In the genomic region with DNA sequence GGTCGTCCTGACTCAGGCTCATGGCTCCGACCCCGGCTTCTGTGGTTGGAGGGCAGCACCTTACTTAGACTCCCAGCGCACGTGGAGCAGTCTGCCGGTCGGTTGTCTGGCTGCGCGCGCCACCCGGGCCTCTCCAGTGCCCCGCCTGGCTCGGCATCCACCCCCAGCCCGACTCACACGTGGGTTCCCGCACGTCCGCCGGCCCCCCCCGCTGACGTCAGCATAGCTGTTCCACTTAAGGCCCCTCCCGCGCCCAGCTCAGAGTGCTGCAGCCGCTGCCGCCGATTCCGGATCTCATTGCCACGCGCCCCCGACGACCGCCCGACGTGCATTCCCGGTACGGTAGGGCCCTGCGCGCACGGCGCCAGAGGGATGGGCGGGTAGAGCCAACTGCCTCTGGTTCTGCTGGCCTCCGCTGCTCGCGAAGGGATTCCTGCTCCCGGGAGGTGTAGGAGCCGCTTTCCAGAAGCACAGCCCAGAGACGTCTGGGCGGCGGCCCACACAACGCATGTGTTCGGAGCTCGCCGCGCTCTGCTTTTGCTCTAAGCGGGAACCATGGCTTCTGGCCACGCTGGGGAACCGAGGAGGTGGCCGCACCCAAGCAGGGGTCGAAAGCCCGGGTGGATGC, we compare ENCODE assay signal across 1 cellular context.
A peak's percentile ranks its signal among the peaks of the same experiment; 100 is the strongest.
TF ChIP-seq lines count a peak whose summit lies in the region.

TSS of gene LDHA (plus strand) at position 264 of the 628 bp plus-strand sequence. CDS start 2,280 bp downstream, outside the sequence.

TF ChIP-seq in HepG2, 621 proteins besides CTCF, POLR2A, EP300 and RAD21 (continued from another document and continues in another):
- peak; percentile 98; the same call in 1 of the 2 replicates for TF ChIP-seq ZNF232 (CRISPR knock-in tag; IDR thresholded peaks at IDR 0.05; ENCODE audit: borderline replicate concordance)
- TF ChIP-seq ZNF546 (CRISPR knock-in tag; conservative IDR thresholded peaks at IDR 0.05): peak; percentile 99
- TF ChIP-seq HNRNPL (IDR thresholded peaks at IDR 0.05; ENCODE audit: low read depth, low read length): 0 out of 2 replicates have a peak, but pooled peaks have one; percentile 35
- TF ChIP-seq ZNF225 (CRISPR knock-in tag; IDR thresholded peaks at IDR 0.05): no peak; the same call in 1 of the 2 replicates
- TF ChIP-seq ZNF639 (CRISPR knock-in tag; conservative IDR thresholded peaks at IDR 0.05): peak; percentile 76; the same call in 1 of the 2 replicates
- peak; percentile 92 for TF ChIP-seq ZNF343 (CRISPR knock-in tag; IDR thresholded peaks at IDR 0.05)
- TF ChIP-seq MTF2 (CRISPR knock-in tag; IDR thresholded peaks at IDR 0.05; ENCODE audit: borderline replicate concordance): no peak; the same call in 1 of the 2 replicates
- no peak for TF ChIP-seq NCOA5 (CRISPR knock-in tag; IDR thresholded peaks at IDR 0.05)
- TF ChIP-seq, protein P1, sequence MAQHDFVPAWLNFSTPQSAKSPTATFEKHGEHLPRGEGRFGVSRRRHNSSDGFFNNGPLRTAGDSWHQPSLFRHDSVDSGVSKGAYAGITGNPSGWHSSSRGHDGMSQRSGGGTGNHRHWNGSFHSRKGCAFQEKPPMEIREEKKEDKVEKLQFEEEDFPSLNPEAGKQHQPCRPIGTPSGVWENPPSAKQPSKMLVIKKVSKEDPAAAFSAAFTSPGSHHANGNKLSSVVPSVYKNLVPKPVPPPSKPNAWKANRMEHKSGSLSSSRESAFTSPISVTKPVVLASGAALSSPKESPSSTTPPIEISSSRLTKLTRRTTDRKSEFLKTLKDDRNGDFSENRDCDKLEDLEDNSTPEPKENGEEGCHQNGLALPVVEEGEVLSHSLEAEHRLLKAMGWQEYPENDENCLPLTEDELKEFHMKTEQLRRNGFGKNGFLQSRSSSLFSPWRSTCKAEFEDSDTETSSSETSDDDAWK (CRISPR knock-in tag; IDR thresholded peaks at IDR 0.05): no peak
- no peak for TF ChIP-seq GPN1 (CRISPR knock-in tag; IDR thresholded peaks at IDR 0.05; ENCODE audit: borderline replicate concordance)
- TF ChIP-seq, protein P2, sequence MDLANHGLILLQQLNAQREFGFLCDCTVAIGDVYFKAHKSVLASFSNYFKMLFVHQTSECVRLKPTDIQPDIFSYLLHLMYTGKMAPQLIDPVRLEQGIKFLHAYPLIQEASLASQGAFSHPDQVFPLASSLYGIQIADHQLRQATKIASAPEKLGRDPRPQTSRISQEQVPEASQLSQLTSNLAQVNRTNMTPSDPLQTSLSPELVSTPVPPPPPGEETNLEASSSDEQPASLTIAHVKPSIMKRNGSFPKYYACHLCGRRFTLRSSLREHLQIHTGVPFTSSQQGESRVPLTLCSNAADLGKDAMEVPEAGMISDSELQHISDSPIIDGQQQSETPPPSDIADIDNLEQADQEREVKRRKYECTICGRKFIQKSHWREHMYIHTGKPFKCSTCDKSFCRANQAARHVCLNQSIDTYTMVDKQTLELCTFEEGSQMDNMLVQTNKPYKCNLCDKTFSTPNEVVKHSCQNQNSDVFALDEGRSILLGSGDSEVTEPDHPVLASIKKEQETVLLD (CRISPR knock-in tag; IDR thresholded peaks at IDR 0.05; ENCODE audit: low read depth): peak; percentile 82
- TF ChIP-seq E2F2 (CRISPR knock-in tag; IDR thresholded peaks at IDR 0.05; ENCODE audit: borderline replicate concordance): peak; percentile 87; the same call in 1 of the 2 replicates
- no peak for TF ChIP-seq ZNF720 (CRISPR knock-in tag; IDR thresholded peaks at IDR 0.05)
- TF ChIP-seq, protein P3, sequence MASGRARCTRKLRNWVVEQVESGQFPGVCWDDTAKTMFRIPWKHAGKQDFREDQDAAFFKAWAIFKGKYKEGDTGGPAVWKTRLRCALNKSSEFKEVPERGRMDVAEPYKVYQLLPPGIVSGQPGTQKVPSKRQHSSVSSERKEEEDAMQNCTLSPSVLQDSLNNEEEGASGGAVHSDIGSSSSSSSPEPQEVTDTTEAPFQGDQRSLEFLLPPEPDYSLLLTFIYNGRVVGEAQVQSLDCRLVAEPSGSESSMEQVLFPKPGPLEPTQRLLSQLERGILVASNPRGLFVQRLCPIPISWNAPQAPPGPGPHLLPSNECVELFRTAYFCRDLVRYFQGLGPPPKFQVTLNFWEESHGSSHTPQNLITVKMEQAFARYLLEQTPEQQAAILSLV (CRISPR knock-in tag; IDR thresholded peaks at IDR 0.05; ENCODE audit: borderline replicate concordance): peak; percentile 84; the same call in 1 of the 2 replicates
- no peak for TF ChIP-seq HCFC1 (IDR thresholded peaks at IDR 0.05; ENCODE audit: low read depth, low read length)
- TF ChIP-seq PPARG (CRISPR knock-in tag; conservative IDR thresholded peaks at IDR 0.05): peak; percentile 66; the same call in 1 of the 2 replicates
- TF ChIP-seq SMAD3 (CRISPR knock-in tag; IDR thresholded peaks at IDR 0.05): peak; percentile 95
- peak; percentile 97 for TF ChIP-seq SALL1 (CRISPR knock-in tag; IDR thresholded peaks at IDR 0.05)
- TF ChIP-seq ATAD3A (CRISPR knock-in tag; IDR thresholded peaks at IDR 0.05): no peak
- peak; percentile 86 for TF ChIP-seq BHLHE40 (IDR thresholded peaks at IDR 0.05; ENCODE audit: low read length)
- TF ChIP-seq HIC2 (CRISPR knock-in tag; IDR thresholded peaks at IDR 0.05; ENCODE audit: low read depth): peak; percentile 74
- peak; percentile 92 for TF ChIP-seq PITX1 (CRISPR knock-in tag; IDR thresholded peaks at IDR 0.05)
- TF ChIP-seq RCOR2 (CRISPR knock-in tag; IDR thresholded peaks at IDR 0.05): no peak
- peak; percentile 95 for TF ChIP-seq TOPORS (CRISPR knock-in tag; IDR thresholded peaks at IDR 0.05)
- no peak; the same call in 1 of the 2 replicates for TF ChIP-seq NCOR1 (IDR thresholded peaks at IDR 0.05; ENCODE audit: borderline replicate concordance, low read length)
- peak; percentile 93; the same call in 1 of the 2 replicates for TF ChIP-seq MTA1 (CRISPR knock-in tag; IDR thresholded peaks at IDR 0.05; ENCODE audit: borderline replicate concordance)
- TF ChIP-seq, protein P4, sequence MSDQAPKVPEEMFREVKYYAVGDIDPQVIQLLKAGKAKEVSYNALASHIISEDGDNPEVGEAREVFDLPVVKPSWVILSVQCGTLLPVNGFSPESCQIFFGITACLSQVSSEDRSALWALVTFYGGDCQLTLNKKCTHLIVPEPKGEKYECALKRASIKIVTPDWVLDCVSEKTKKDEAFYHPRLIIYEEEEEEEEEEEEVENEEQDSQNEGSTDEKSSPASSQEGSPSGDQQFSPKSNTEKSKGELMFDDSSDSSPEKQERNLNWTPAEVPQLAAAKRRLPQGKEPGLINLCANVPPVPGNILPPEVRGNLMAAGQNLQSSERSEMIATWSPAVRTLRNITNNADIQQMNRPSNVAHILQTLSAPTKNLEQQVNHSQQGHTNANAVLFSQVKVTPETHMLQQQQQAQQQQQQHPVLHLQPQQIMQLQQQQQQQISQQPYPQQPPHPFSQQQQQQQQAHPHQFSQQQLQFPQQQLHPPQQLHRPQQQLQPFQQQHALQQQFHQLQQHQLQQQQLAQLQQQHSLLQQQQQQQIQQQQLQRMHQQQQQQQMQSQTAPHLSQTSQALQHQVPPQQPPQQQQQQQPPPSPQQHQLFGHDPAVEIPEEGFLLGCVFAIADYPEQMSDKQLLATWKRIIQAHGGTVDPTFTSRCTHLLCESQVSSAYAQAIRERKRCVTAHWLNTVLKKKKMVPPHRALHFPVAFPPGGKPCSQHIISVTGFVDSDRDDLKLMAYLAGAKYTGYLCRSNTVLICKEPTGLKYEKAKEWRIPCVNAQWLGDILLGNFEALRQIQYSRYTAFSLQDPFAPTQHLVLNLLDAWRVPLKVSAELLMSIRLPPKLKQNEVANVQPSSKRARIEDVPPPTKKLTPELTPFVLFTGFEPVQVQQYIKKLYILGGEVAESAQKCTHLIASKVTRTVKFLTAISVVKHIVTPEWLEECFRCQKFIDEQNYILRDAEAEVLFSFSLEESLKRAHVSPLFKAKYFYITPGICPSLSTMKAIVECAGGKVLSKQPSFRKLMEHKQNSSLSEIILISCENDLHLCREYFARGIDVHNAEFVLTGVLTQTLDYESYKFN (CRISPR knock-in tag; conservative IDR thresholded peaks at IDR 0.05): peak; percentile 79
- TF ChIP-seq ARNTL (CRISPR knock-in tag; IDR thresholded peaks at IDR 0.05): peak; percentile 93; the same call in 1 of the 2 replicates
- peak; percentile 37; the same call in 1 of the 2 replicates for TF ChIP-seq NFYC (CRISPR knock-in tag; IDR thresholded peaks at IDR 0.05)
- peak; percentile 55; the same call in 1 of the 2 replicates for TF ChIP-seq MAFF (IDR thresholded peaks at IDR 0.05; ENCODE audit: low read depth, low read length)
- no peak for TF ChIP-seq SOX13 (IDR thresholded peaks at IDR 0.05)
- peak in 1 of 2 experiments; percentile 72; a peak in 2 of 4 replicates for TF ChIP-seq SOX13 (CRISPR knock-in tag; conservative IDR thresholded peaks at IDR 0.05 in 1 of 2, IDR thresholded peaks at IDR 0.05 in 1 of 2)
- TF ChIP-seq, protein P5, sequence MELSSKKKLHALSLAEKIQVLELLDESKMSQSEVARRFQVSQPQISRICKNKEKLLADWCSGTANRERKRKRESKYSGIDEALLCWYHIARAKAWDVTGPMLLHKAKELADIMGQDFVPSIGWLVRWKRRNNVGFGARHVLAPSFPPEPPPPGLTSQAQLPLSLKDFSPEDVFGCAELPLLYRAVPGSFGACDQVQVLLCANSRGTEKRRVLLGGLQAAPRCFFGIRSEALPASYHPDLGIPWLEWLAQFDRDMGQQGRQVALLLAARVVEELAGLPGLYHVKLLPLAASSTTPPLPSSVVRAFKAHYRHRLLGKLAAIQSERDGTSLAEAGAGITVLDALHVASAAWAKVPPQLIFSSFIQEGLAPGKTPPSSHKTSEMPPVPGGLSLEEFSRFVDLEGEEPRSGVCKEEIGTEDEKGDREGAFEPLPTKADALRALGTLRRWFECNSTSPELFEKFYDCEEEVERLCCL (CRISPR knock-in tag; IDR thresholded peaks at IDR 0.05; ENCODE audit: borderline replicate concordance): peak; percentile 94; the same call in 1 of the 2 replicates
- TF ChIP-seq, protein P6, sequence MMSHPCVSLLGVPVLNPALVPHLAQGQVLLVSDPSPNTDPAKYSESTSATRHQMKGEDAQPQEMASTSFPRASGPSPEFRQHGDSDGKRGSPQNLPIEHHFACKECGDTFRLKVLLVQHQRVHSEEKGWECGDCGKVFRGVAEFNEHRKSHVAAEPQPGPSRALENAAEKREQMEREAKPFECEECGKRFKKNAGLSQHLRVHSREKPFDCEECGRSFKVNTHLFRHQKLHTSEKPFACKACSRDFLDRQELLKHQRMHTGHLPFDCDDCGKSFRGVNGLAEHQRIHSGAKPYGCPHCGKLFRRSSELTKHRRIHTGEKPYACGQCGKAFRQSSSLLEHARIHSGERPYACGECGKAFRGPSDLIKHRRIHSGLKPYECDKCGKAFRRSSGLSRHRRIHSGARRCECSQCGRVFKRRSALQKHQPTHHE (CRISPR knock-in tag; IDR thresholded peaks at IDR 0.05; ENCODE audit: borderline replicate concordance): peak; percentile 97
- TF ChIP-seq, protein P7, sequence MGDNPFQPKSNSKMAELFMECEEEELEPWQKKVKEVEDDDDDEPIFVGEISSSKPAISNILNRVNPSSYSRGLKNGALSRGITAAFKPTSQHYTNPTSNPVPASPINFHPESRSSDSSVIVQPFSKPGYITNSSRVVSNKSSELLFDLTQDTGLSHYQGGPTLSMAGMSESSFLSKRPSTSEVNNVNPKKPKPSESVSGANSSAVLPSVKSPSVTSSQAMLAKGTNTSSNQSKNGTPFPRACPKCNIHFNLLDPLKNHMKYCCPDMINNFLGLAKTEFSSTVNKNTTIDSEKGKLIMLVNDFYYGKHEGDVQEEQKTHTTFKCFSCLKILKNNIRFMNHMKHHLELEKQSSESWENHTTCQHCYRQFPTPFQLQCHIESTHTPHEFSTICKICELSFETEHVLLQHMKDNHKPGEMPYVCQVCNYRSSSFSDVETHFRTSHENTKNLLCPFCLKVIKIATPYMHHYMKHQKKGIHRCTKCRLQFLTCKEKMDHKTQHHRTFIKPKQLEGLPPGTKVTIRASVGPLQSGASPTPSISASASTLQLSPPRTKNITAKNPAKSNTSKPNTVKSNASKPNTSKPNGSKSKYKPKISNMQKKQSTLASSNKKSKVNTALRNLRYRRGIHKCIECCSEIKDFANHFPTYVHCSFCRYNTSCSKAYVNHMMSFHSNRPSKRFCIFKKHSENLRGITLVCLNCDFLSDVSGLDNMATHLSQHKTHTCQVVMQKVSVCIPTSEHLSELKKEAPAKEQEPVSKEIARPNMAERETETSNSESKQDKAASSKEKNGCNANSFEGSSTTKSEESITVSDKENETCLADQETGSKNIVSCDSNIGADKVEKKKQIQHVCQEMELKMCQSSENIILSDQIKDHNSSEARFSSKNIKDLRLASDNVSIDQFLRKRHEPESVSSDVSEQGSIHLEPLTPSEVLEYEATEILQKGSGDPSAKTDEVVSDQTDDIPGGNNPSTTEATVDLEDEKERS (CRISPR knock-in tag; IDR thresholded peaks at IDR 0.05): peak; percentile 86; the same call in 1 of the 2 replicates
- TF ChIP-seq YEATS2 (CRISPR knock-in tag; IDR thresholded peaks at IDR 0.05; ENCODE audit: borderline replicate concordance): peak; percentile 66; the same call in 1 of the 2 replicates
- peak; percentile 78; the same call in 1 of the 2 replicates for TF ChIP-seq THAP11 (CRISPR knock-in tag; IDR thresholded peaks at IDR 0.05)
- peak; percentile 93 for TF ChIP-seq TGIF2 (CRISPR knock-in tag; IDR thresholded peaks at IDR 0.05)
- TF ChIP-seq RELA (CRISPR knock-in tag; IDR thresholded peaks at IDR 0.05): no peak
